8 cellular contexts compared by ENCODE assay signal in the genomic region with DNA sequence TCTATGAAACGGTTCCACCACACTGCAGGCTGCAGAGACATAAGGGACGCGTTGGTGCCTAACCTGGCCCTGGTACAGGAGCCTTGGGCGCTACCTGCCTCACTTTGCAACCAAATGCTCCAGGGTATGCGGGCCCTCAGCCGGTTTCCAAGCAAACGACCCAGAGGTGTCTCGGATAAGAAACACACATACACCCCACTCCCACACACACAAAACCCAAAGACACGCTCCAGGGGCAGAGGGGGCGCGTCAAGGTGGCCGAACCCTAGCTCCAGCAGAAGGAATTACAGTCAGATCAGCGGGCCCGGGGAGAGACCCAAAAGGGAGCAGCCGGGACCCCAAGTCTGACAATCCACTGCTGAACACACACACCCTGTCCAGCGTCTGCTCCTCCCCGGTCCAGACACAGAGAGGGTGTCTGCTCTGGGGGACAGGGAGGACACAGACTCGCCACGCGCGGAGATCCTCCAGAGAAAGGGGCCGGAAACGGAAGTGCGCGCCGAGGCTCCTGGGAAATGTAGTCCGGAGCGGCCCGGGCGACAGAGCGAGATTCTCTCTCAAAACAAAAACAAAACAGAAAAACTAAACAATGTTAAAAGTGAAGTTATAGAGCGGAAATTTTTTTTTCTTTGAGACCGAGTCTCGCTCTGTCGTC. TPM values are rescaled to one million over a fixed set of nuclear protein-coding genes. Genes with fewer than 3 reads are reported as not detected.
DNase-seq lines count a peak whose midpoint lies in the region; ATAC-seq and TF ChIP-seq lines count a peak whose summit lies in the region.
"Not testable (repeated sequence)": the region's sequence is repeated elsewhere in the genome, so short reads cannot be mapped to it uniquely, and the experiment has no call there.

A gene (minus strand): TSS at position 488 of the 655 bp plus-strand sequence. CDS start 32,702 bp downstream, outside the sequence.

- peak; percentile 96 for ATAC-seq in GM19467 (IDR thresholded peaks at IDR 0.05; ENCODE audit: unreplicated experiment)
- peak; percentile 80 for ATAC-seq in HG03571 (IDR thresholded peaks at IDR 0.05; ENCODE audit: unreplicated experiment)
- ATAC-seq in effector memory CD8-positive, alpha-beta T cell (replicated peaks): peak; percentile 99

- peak within 1 kb of the TSS; percentile 93 to 96 for H3K4me3 Mint-ChIP-seq in CD14-positive monocyte
- peak within 1 kb of the TSS; percentile 92 to 98 for H3K4me3 Mint-ChIP-seq in effector memory CD8-positive, alpha-beta T cell

- H3K27me3 Mint-ChIP-seq in CD14-positive monocyte (ENCODE audit: low read depth in 3 of 3): not testable (repeated sequence)
- H3K27me3 Mint-ChIP-seq in effector memory CD8-positive, alpha-beta T cell: peaks cover 0 to 14% of the 10 kb centered on the region in 2 donors

- TF ChIP-seq CTCF in CD14-positive monocyte (IDR thresholded peaks at IDR 0.05): not testable (repeated sequence)

- peak within 1 kb of the TSS; percentile 64 to 93 (median 84) for H3K27ac Mint-ChIP-seq in CD14-positive monocyte
- peak within 1 kb of the TSS; percentile 80 to 93 for H3K27ac Mint-ChIP-seq in effector memory CD8-positive, alpha-beta T cell

- intact Hi-C loops in CD14-positive monocyte (cut with micrococcal nuclease): not testable (repeated sequence)

- not testable (repeated sequence) for H3K9me3 Mint-ChIP-seq in CD14-positive monocyte; effector memory CD8-positive, alpha-beta T cell

- not testable (repeated sequence) for H3K4me1 Mint-ChIP-seq in CD14-positive monocyte
- peaks cover 15 to 17% of the 10 kb centered on the region in 2 donors for H3K4me1 Mint-ChIP-seq in effector memory CD8-positive, alpha-beta T cell (ENCODE audit: low read depth in 2 of 2)

- DNase-seq in CD14-positive monocyte (ENCODE audit: low spot score): peak; percentile 71
- DNase-seq in NOMO-1 treated with dmso at 0.1 percent for 144 hours (lab: John Stamatoyannopoulos, UW; ENCODE audit: unreplicated experiment): peak; percentile 13
- peak; percentile 49 to 68 (median 63) for DNase-seq in activated CD8-positive, alpha-beta memory T cell treated with anti-CD3 and anti-CD28 coated beads for 48 hours (ENCODE audit: low read depth in 2 of 3, low spot score in 2 of 3)
- DNase-seq in effector memory CD8-positive, alpha-beta T cell: peak; percentile 77 to 81 (median 80)
- DNase-seq in medulla oblongata (ENCODE audit: extremely low spot score): peak; percentile 76
- peak; percentile 33 to 71 (median 42) for DNase-seq in stimulated activated CD4-positive, alpha-beta T cell treated with anti-CD3 and anti-CD28 coated beads, TNF-alpha, amount 100 ng/mL, for 1 hour (ENCODE audit: low read depth in 3 of 3, low spot score in 1 of 3)

- not testable (repeated sequence) for H3K36me3 Mint-ChIP-seq in CD14-positive monocyte; effector memory CD8-positive, alpha-beta T cell (ENCODE audit: insufficient read depth)

RNA-seq across cellular contexts. Expression of the gene that starts here (rescaled TPM):
- polyA plus RNA-seq in CD14-positive monocyte: 1 to 10 TPM; 4.6 to 6.3 TPM

Comparison
In these comparisons a context has a peak if more than half of its experiments do, and no peak if none do; other contexts are left out.
1. Peak in every context shown above with its lines: DNase-seq and ATAC-seq.
2. DNase-seq: peak in every context shown above with its lines; median percentile 80 in effector memory CD8-positive, alpha-beta T cell; 76 in medulla oblongata; 71 in CD14-positive monocyte; 63 in activated CD8-positive, alpha-beta memory T cell treated with anti-CD3 and anti-CD28 coated beads for 48 hours; 42 in stimulated activated CD4-positive, alpha-beta T cell treated with anti-CD3 and anti-CD28 coated beads, TNF-alpha, amount 100 ng/mL, for 1 hour; 13 in NOMO-1 treated with dmso at 0.1 percent for 144 hours.